Comparison of ENCODE assay signal across 8 cellular contexts in genomic region chr20:59006167-59006863, GRCh38. TPM values are rescaled to one million over a fixed set of nuclear protein-coding genes. Genes with fewer than 3 reads are reported as not detected.
DNase-seq lines count a peak whose midpoint lies in the region; ATAC-seq, FAIRE-seq and TF ChIP-seq lines count a peak whose summit lies in the region.

No MANE protein-coding gene starts in this region.

- BruUV-seq in A673 (replicated peaks; lab: Mats Ljungman, UMichigan), result no TSS peak
- no TSS peak for BruUV-seq in HepG2 (replicated peaks; lab: Mats Ljungman, UMichigan)

- H3K9me3 ChIP-seq in A673 (ENCODE audit: low read depth, low read length, poor library complexity, severe bottlenecking), result no peaks in the 10 kb centered on the region
- H3K9me3 ChIP-seq in breast epithelium, result no peaks in the 10 kb centered on the region
- H3K9me3 ChIP-seq in HepG2 (ENCODE audit: low read length), result no peaks in the 10 kb centered on the region
- H3K9me3 ChIP-seq in transverse colon, result no peaks in the 10 kb centered on the region

- H3K27ac ChIP-seq in A673 (ENCODE audit: low read depth, low read length, poor library complexity, severe bottlenecking), result no peak overlapping the region
- H3K27ac ChIP-seq in breast epithelium, result peak overlapping the region; percentile 93
- H3K27ac ChIP-seq in HepG2 (ENCODE audit: extremely low read length, insufficient read depth, low read length), result peak overlapping the region; percentile 3
- peak overlapping the region; percentile 88 to 95 (median 91) for H3K27ac ChIP-seq in transverse colon

- peak; percentile 27 for ATAC-seq in HepG2

- H4K20me1 ChIP-seq in HepG2 (ENCODE audit: insufficient read depth, low read length), result no peaks in the 10 kb centered on the region

- H3K4me3 ChIP-seq in A673 (ENCODE audit: low read depth, low read length, poor library complexity, severe bottlenecking) (peak overlapping the region; percentile 25), breast epithelium (peak overlapping the region; percentile 81 to 86 (median 85)), HepG2 (replicated peaks in 1 of 3; ENCODE audit: insufficient read depth in 1 of 3, low read depth in 2 of 3, low read length in 3 of 3) (peak overlapping the region in 1 of 3 experiments; percentile 73; a peak in 1 of 6 replicates), transverse colon (peak overlapping the region; percentile 63 to 89 (median 80))

- CTCF ChIA-PET in A673 (lab: Charles Lee), result no interaction called here
- CTCF ChIA-PET in HepG2 (lab: Yijun Ruan, JAX; ENCODE audit: low intra/inter-chr PET ratio, low total read pairs), result no interaction called here

- no peak overlapping the region for H3K9ac ChIP-seq in HepG2 (ENCODE audit: insufficient read depth, low read depth, low read length)

- intact Hi-C loops in A673 (cut with micrococcal nuclease; ENCODE audit: unreplicated experiment), result no loop called here
- intact Hi-C loops in breast epithelium (cut with DNase I; ENCODE audit: low total_unique reads), result no loop called here
- intact Hi-C loops in HepG2 (cut with micrococcal nuclease; ENCODE audit: unreplicated experiment), result no loop called here
- intact Hi-C loops in transverse colon (cut with DNase I; ENCODE audit: low total_unique reads), result no loop called here

- H3K79me2 ChIP-seq in HepG2 (ENCODE audit: insufficient read depth, low read length), result no peaks in the 10 kb centered on the region

- TF ChIP-seq EP300 in HepG2 (IDR thresholded peaks at IDR 0.05; ENCODE audit: low read depth in 2 of 2, low read length in 2 of 2) (no peak), HepG2 (CRISPR knock-in tag; IDR thresholded peaks at IDR 0.05; ENCODE audit: borderline replicate concordance) (no peak), transverse colon (IDR thresholded peaks at IDR 0.05; ENCODE audit: low read depth) (no peak)

- WGBS in HepG2 (ENCODE audit: low lambda C conversion rate), result 68% methylated on average over 22 of the region's 29 CpGs
- WGBS in transverse colon (ENCODE audit: low coverage in 1 of 2), 2 donors, result 14% methylated on average over 27 of the region's 29 CpGs; no CpG with 5 or more reads in 1 of the 2 donors

- TF ChIP-seq CTCF in A673 (conservative IDR thresholded peaks at IDR 0.05; ENCODE audit: low read depth, low read length), result no peak
- no peak for TF ChIP-seq CTCF in breast epithelium (IDR thresholded peaks at IDR 0.05)
- no peak for TF ChIP-seq CTCF in HepG2 (CRISPR knock-in tag; IDR thresholded peaks at IDR 0.05)
- TF ChIP-seq CTCF in transverse colon (IDR thresholded peaks at IDR 0.05), result no peak

- H3K27me3 ChIP-seq in A673 (replicated peaks; ENCODE audit: insufficient read depth, low read depth, low read length, poor library complexity), result no peaks in the 10 kb centered on the region
- H3K27me3 ChIP-seq in breast epithelium, result no peaks in the 10 kb centered on the region
- H3K27me3 ChIP-seq in HepG2 (ENCODE audit: control insufficient read depth in 1 of 2, insufficient read depth in 2 of 2, low read length in 2 of 2), result peaks cover 2 to 27% of the 10 kb centered on the region in 2 experiments
- H3K27me3 ChIP-seq in transverse colon, result no peaks in the 10 kb centered on the region

- POLR2A ChIA-PET in A673 (lab: Charles Lee; ENCODE audit: low non-redundant PET) (no interaction called here), HepG2 (lab: Yijun Ruan, JAX) (interaction anchor here (1.0 to 2.1 kb wide), 2 partner anchors 10 to 26 kb away, joined by 3 to 9 read pairs; partner anchors contain the start of gene ATP5F1E)

- in situ Hi-C loops in HepG2 (cut with HindIII; ENCODE audit: extremely low pct_ligation_motif_present, low pct_unique_long_range_greater_than_20kb), result no loop called here
- in situ Hi-C loops in transverse colon (cut with MboI; ENCODE audit: low pct_ligation_motif_present in 1 of 4, low pct_unique_long_range_greater_than_20kb in 1 of 4, low sequenced_read_pairs in 3 of 4), result no loop called here

- H2AFZ ChIP-seq in HepG2 (ENCODE audit: low read length), result no peak overlapping the region

- no peak; the same call in 1 of the 2 replicates for TF ChIP-seq RAD21 in HepG2 (CRISPR knock-in tag; IDR thresholded peaks at IDR 0.05)

- H3K36me3 ChIP-seq in A673 (ENCODE audit: insufficient read depth, low read length, poor library complexity, severe bottlenecking) (no peaks in the 10 kb centered on the region), breast epithelium (no peaks in the 10 kb centered on the region), HepG2 (replicated peaks in 1 of 2; ENCODE audit: control insufficient read depth in 1 of 2, insufficient read depth in 2 of 2, low read length in 2 of 2) (no peaks in the 10 kb centered on the region), transverse colon (peaks cover 0 to 5% (median 0%) of the 10 kb centered on the region in 4 donors)

- DNase-seq in A673 (ENCODE audit: low spot score), result no peak
- DNase-seq in HK-2 (ENCODE audit: unreplicated experiment), result peak; percentile 56
- DNase-seq in breast epithelium (ENCODE audit: low spot score in 2 of 2), result peak in 1 of 2 donors; percentile 55
- no peak for DNase-seq in HepG2 (ENCODE audit: low spot score)
- DNase-seq in transverse colon, result peak; percentile 56
- no peak for DNase-seq in NCI-H2227 treated with DMSO at 0.1 percent for 48 hours (lab: John Stamatoyannopoulos, UW)
- no peak for DNase-seq in T1000 (lab: John Stamatoyannopoulos, UW)
- no peak for DNase-seq in NCI-H128 (lab: John Stamatoyannopoulos, UW; ENCODE audit: unreplicated experiment)

- peak overlapping the region; percentile 90 for H3K4me2 ChIP-seq in HepG2 (ENCODE audit: low read depth, low read length)

- TF ChIP-seq POLR2A in breast epithelium (IDR thresholded peaks at IDR 0.05), result no peak
- TF ChIP-seq POLR2A in HepG2 (IDR thresholded peaks at IDR 0.05; ENCODE audit: insufficient read depth in 1 of 2, low read depth in 2 of 2, low read length in 2 of 2), result no peak
- TF ChIP-seq POLR2A in transverse colon (IDR thresholded peaks at IDR 0.05), result peak; percentile 11

- H3K4me1 ChIP-seq in A673 (ENCODE audit: insufficient read depth, low read length, poor library complexity, severe bottlenecking), result peaks cover 8% of the 10 kb centered on the region
- H3K4me1 ChIP-seq in breast epithelium, result peaks cover 19 to 28% of the 10 kb centered on the region in 2 donors
- H3K4me1 ChIP-seq in HepG2 (ENCODE audit: insufficient read depth, low read length), result peaks cover 93% of the 10 kb centered on the region
- H3K4me1 ChIP-seq in transverse colon, result peaks cover 28 to 50% (median 33%) of the 10 kb centered on the region in 4 donors

- no peak for FAIRE-seq in HepG2 (lab: Jason Lieb, UNC)

RNA-seq across cellular contexts. Expression of gene CTSZ, which starts 0.7 kb away (rescaled TPM):
- total RNA-seq in A673 (2021) (1.2 and 1.4 TPM in 2 replicates), breast epithelium (100 to 1,000 TPM; 135 to 238 (median 181) TPM), HepG2 (2016; rRNA removed; fragmentation: Illumina TruSeq; extraction: Trizol) (not detected in 2 replicates), transverse colon (100 to 1,000 TPM in 3 of 4 donors, 10 to 100 TPM in 1; 61.9 to 246 (median 226) TPM)
- total RNA-seq in HepG2 (2016; cell fraction: cytosol; rRNA removed; fragmentation: Illumina TruSeq; extraction: Trizol; ENCODE audit: low read depth), result not detected in 2 replicates
- total RNA-seq in HepG2 (2016; cell fraction: insoluble cytoplasmic fraction; rRNA removed; fragmentation: Illumina TruSeq; extraction: Trizol), result not detected in 2 replicates
- total RNA-seq in HepG2 (2016; cell fraction: membrane; rRNA removed; fragmentation: Illumina TruSeq; extraction: Trizol), result not detected in 2 replicates
- total RNA-seq in HepG2 (2016; cell fraction: nucleus; rRNA removed; fragmentation: Illumina TruSeq; extraction: Trizol), result not detected in 2 replicates
- 0.33 and 0.46 TPM in 2 replicates for polyA plus RNA-seq in HepG2 (2011; rRNA removed)
- polyA plus RNA-seq in HepG2 (2011; cell fraction: cytosol; rRNA removed), result 0.28 and 0.36 TPM in 2 replicates
- polyA plus RNA-seq in HepG2 (2011; cell fraction: nucleus; rRNA removed), result 0.23 and 0.59 TPM in 2 replicates
- polyA plus RNA-seq in HepG2 (2012), result 0.47 and 0.52 TPM in 2 replicates
- not detected in 2 replicates for polyA plus RNA-seq in HepG2 (2016; cell fraction: cytosol; fragmentation: Illumina TruSeq; extraction: Trizol; ENCODE audit: low read depth)
- not detected in 2 replicates for polyA plus RNA-seq in HepG2 (2016; cell fraction: insoluble cytoplasmic fraction; fragmentation: Illumina TruSeq; extraction: Trizol; ENCODE audit: low read depth)
- not detected in 2 replicates for polyA plus RNA-seq in HepG2 (2016; cell fraction: membrane; fragmentation: Illumina TruSeq; extraction: Trizol; ENCODE audit: low read depth)
- polyA plus RNA-seq in HepG2 (2016; cell fraction: nucleus; fragmentation: Illumina TruSeq; extraction: Trizol; ENCODE audit: insufficient read depth, low read depth), result not detected in 2 replicates
- polyA minus RNA-seq in HepG2 (2011; rRNA and poly(A)+ RNA removed; ENCODE audit: low replicate concordance), result 0.10 and 114 TPM in 2 replicates
- 0.70 TPM in 1 of 2 replicates, not detected in the other for polyA minus RNA-seq in HepG2 (2011; cell fraction: cytosol; rRNA and poly(A)+ RNA removed)
- polyA minus RNA-seq in HepG2 (2011; cell fraction: nucleus; rRNA and poly(A)+ RNA removed), result 1.0 TPM in 1 of 2 replicates, not detected in the other

RNA-seq across cellular contexts. Expression of gene TUBB1, which starts 12.9 kb away (rescaled TPM):
- total RNA-seq in A673 (2021), result not detected in 2 replicates
- under 1 TPM in 1 of 3 donors, not detected in 2; 0.16 TPM for total RNA-seq in breast epithelium
- total RNA-seq in HepG2 (2016; rRNA removed; fragmentation: Illumina TruSeq; extraction: Trizol), result 0.11 and 0.17 TPM in 2 replicates
- total RNA-seq in HepG2 (2016; cell fraction: cytosol; rRNA removed; fragmentation: Illumina TruSeq; extraction: Trizol; ENCODE audit: low read depth), result not detected in 2 replicates
- 0.17 and 0.25 TPM in 2 replicates for total RNA-seq in HepG2 (2016; cell fraction: insoluble cytoplasmic fraction; rRNA removed; fragmentation: Illumina TruSeq; extraction: Trizol)
- total RNA-seq in HepG2 (2016; cell fraction: membrane; rRNA removed; fragmentation: Illumina TruSeq; extraction: Trizol), result 0.07 TPM in 1 of 2 replicates, not detected in the other
- total RNA-seq in HepG2 (2016; cell fraction: nucleus; rRNA removed; fragmentation: Illumina TruSeq; extraction: Trizol), result 0.09 and 0.16 TPM in 2 replicates
- polyA plus RNA-seq in HepG2 (2011; rRNA removed), result 51.5 and 57.6 TPM in 2 replicates
- polyA plus RNA-seq in HepG2 (2011; cell fraction: cytosol; rRNA removed), result 32.3 and 32.4 TPM in 2 replicates
- polyA plus RNA-seq in HepG2 (2011; cell fraction: nucleus; rRNA removed), result 71.8 and 73.9 TPM in 2 replicates
- polyA plus RNA-seq in HepG2 (2012), result 7.2 and 22.3 TPM in 2 replicates
- polyA plus RNA-seq in HepG2 (2016; cell fraction: cytosol; fragmentation: Illumina TruSeq; extraction: Trizol; ENCODE audit: low read depth), result 0.03 TPM in 1 of 2 replicates, not detected in the other
- polyA plus RNA-seq in HepG2 (2016; cell fraction: insoluble cytoplasmic fraction; fragmentation: Illumina TruSeq; extraction: Trizol; ENCODE audit: low read depth), result 0.23 and 0.33 TPM in 2 replicates
- 0.05 and 0.07 TPM in 2 replicates for polyA plus RNA-seq in HepG2 (2016; cell fraction: membrane; fragmentation: Illumina TruSeq; extraction: Trizol; ENCODE audit: low read depth)
- polyA plus RNA-seq in HepG2 (2016; cell fraction: nucleus; fragmentation: Illumina TruSeq; extraction: Trizol; ENCODE audit: insufficient read depth, low read depth), result 0.33 and 0.59 TPM in 2 replicates
- polyA minus RNA-seq in HepG2 (2011; rRNA and poly(A)+ RNA removed; ENCODE audit: low replicate concordance), result 47.0 TPM in 1 of 2 replicates, not detected in the other
- 17.2 and 17.4 TPM in 2 replicates for polyA minus RNA-seq in HepG2 (2011; cell fraction: cytosol; rRNA and poly(A)+ RNA removed)
- polyA minus RNA-seq in HepG2 (2011; cell fraction: nucleus; rRNA and poly(A)+ RNA removed), result 20.1 and 23.4 TPM in 2 replicates
- total RNA-seq in transverse colon, result not detected

RNA-seq across cellular contexts. Expression of gene NELFCD, which starts 25.3 kb away (rescaled TPM):
- 164 and 174 TPM in 2 replicates for total RNA-seq in A673 (2021)
- total RNA-seq in breast epithelium, result 10 to 100 TPM; 50.1 to 78.7 (median 77.7) TPM
- total RNA-seq in HepG2 (2016; rRNA removed; fragmentation: Illumina TruSeq; extraction: Trizol), result 159 and 160 TPM in 2 replicates
- 40.4 and 47.8 TPM in 2 replicates for total RNA-seq in HepG2 (2016; cell fraction: cytosol; rRNA removed; fragmentation: Illumina TruSeq; extraction: Trizol; ENCODE audit: low read depth)
- total RNA-seq in HepG2 (2016; cell fraction: insoluble cytoplasmic fraction; rRNA removed; fragmentation: Illumina TruSeq; extraction: Trizol), result 132 and 155 TPM in 2 replicates
- 73.6 and 76.0 TPM in 2 replicates for total RNA-seq in HepG2 (2016; cell fraction: membrane; rRNA removed; fragmentation: Illumina TruSeq; extraction: Trizol)
- 124 and 141 TPM in 2 replicates for total RNA-seq in HepG2 (2016; cell fraction: nucleus; rRNA removed; fragmentation: Illumina TruSeq; extraction: Trizol)
- 168 and 203 TPM in 2 replicates for polyA plus RNA-seq in HepG2 (2011; rRNA removed)
- 156 and 174 TPM in 2 replicates for polyA plus RNA-seq in HepG2 (2011; cell fraction: cytosol; rRNA removed)
- 553 and 648 TPM in 2 replicates for polyA plus RNA-seq in HepG2 (2011; cell fraction: nucleus; rRNA removed)
- 143 and 173 TPM in 2 replicates for polyA plus RNA-seq in HepG2 (2012)
- 31.7 and 32.2 TPM in 2 replicates for polyA plus RNA-seq in HepG2 (2016; cell fraction: cytosol; fragmentation: Illumina TruSeq; extraction: Trizol; ENCODE audit: low read depth)
- polyA plus RNA-seq in HepG2 (2016; cell fraction: insoluble cytoplasmic fraction; fragmentation: Illumina TruSeq; extraction: Trizol; ENCODE audit: low read depth), result 140 and 169 TPM in 2 replicates
- polyA plus RNA-seq in HepG2 (2016; cell fraction: membrane; fragmentation: Illumina TruSeq; extraction: Trizol; ENCODE audit: low read depth), result 55.0 and 56.1 TPM in 2 replicates
- 254 and 278 TPM in 2 replicates for polyA plus RNA-seq in HepG2 (2016; cell fraction: nucleus; fragmentation: Illumina TruSeq; extraction: Trizol; ENCODE audit: insufficient read depth, low read depth)
- 150 and 192 TPM in 2 replicates for polyA minus RNA-seq in HepG2 (2011; rRNA and poly(A)+ RNA removed; ENCODE audit: low replicate concordance)
- polyA minus RNA-seq in HepG2 (2011; cell fraction: cytosol; rRNA and poly(A)+ RNA removed), result 74.9 and 79.5 TPM in 2 replicates
- polyA minus RNA-seq in HepG2 (2011; cell fraction: nucleus; rRNA and poly(A)+ RNA removed), result 224 and 244 TPM in 2 replicates
- 10 to 100 TPM; 43.7 to 68.1 (median 55.1) TPM for total RNA-seq in transverse colon

RNA-seq across cellular contexts. Expression of gene ATP5F1E, which starts 25.8 kb away (rescaled TPM):
- total RNA-seq in A673 (2021) (73.7 and 76.8 TPM in 2 replicates), breast epithelium (10 to 100 TPM; 25.6 to 36.4 (median 31.4) TPM), HepG2 (2016; rRNA removed; fragmentation: Illumina TruSeq; extraction: Trizol) (134 and 163 TPM in 2 replicates), transverse colon (10 to 100 TPM in 3 of 4 donors, 1 to 10 TPM in 1; 7.2 to 33.0 (median 25.8) TPM)
- 136 and 187 TPM in 2 replicates for total RNA-seq in HepG2 (2016; cell fraction: cytosol; rRNA removed; fragmentation: Illumina TruSeq; extraction: Trizol; ENCODE audit: low read depth)
- total RNA-seq in HepG2 (2016; cell fraction: insoluble cytoplasmic fraction; rRNA removed; fragmentation: Illumina TruSeq; extraction: Trizol), result 135 and 172 TPM in 2 replicates
- 188 and 230 TPM in 2 replicates for total RNA-seq in HepG2 (2016; cell fraction: membrane; rRNA removed; fragmentation: Illumina TruSeq; extraction: Trizol)
- total RNA-seq in HepG2 (2016; cell fraction: nucleus; rRNA removed; fragmentation: Illumina TruSeq; extraction: Trizol), result 74.5 and 76.2 TPM in 2 replicates
- polyA plus RNA-seq in HepG2 (2011; rRNA removed), result 99.9 and 121 TPM in 2 replicates
- 40.4 and 46.7 TPM in 2 replicates for polyA plus RNA-seq in HepG2 (2011; cell fraction: cytosol; rRNA removed)
- 11.8 and 17.3 TPM in 2 replicates for polyA plus RNA-seq in HepG2 (2011; cell fraction: nucleus; rRNA removed)
- polyA plus RNA-seq in HepG2 (2012), result 85.8 and 145 TPM in 2 replicates
- 146 and 191 TPM in 2 replicates for polyA plus RNA-seq in HepG2 (2016; cell fraction: cytosol; fragmentation: Illumina TruSeq; extraction: Trizol; ENCODE audit: low read depth)
- polyA plus RNA-seq in HepG2 (2016; cell fraction: insoluble cytoplasmic fraction; fragmentation: Illumina TruSeq; extraction: Trizol; ENCODE audit: low read depth), result 167 and 175 TPM in 2 replicates
- 151 and 201 TPM in 2 replicates for polyA plus RNA-seq in HepG2 (2016; cell fraction: membrane; fragmentation: Illumina TruSeq; extraction: Trizol; ENCODE audit: low read depth)
- 88.7 and 95.7 TPM in 2 replicates for polyA plus RNA-seq in HepG2 (2016; cell fraction: nucleus; fragmentation: Illumina TruSeq; extraction: Trizol; ENCODE audit: insufficient read depth, low read depth)
- 19.0 and 25.4 TPM in 2 replicates for polyA minus RNA-seq in HepG2 (2011; rRNA and poly(A)+ RNA removed; ENCODE audit: low replicate concordance)
- 21.2 and 23.6 TPM in 2 replicates for polyA minus RNA-seq in HepG2 (2011; cell fraction: cytosol; rRNA and poly(A)+ RNA removed)
- 61.4 and 62.2 TPM in 2 replicates for polyA minus RNA-seq in HepG2 (2011; cell fraction: nucleus; rRNA and poly(A)+ RNA removed)

RNA-seq across cellular contexts. Expression of gene PRELID3B, which starts 36.3 kb away (rescaled TPM):
- total RNA-seq in A673 (2021) (81.9 and 83.4 TPM in 2 replicates), breast epithelium (10 to 100 TPM; 43.7 to 55.4 (median 52.4) TPM), HepG2 (2016; rRNA removed; fragmentation: Illumina TruSeq; extraction: Trizol) (42.6 and 59.8 TPM in 2 replicates), transverse colon (100 to 1,000 TPM in 2 of 4 donors, 10 to 100 TPM in 2; 25.3 to 119 (median 67.8) TPM)
- 19.8 and 23.7 TPM in 2 replicates for total RNA-seq in HepG2 (2016; cell fraction: cytosol; rRNA removed; fragmentation: Illumina TruSeq; extraction: Trizol; ENCODE audit: low read depth)
- 40.7 and 62.3 TPM in 2 replicates for total RNA-seq in HepG2 (2016; cell fraction: insoluble cytoplasmic fraction; rRNA removed; fragmentation: Illumina TruSeq; extraction: Trizol)
- total RNA-seq in HepG2 (2016; cell fraction: membrane; rRNA removed; fragmentation: Illumina TruSeq; extraction: Trizol), result 47.0 and 50.1 TPM in 2 replicates
- total RNA-seq in HepG2 (2016; cell fraction: nucleus; rRNA removed; fragmentation: Illumina TruSeq; extraction: Trizol), result 15.4 and 21.0 TPM in 2 replicates
- polyA plus RNA-seq in HepG2 (2011; rRNA removed), result 19.5 and 23.3 TPM in 2 replicates
- 7.1 and 11.2 TPM in 2 replicates for polyA plus RNA-seq in HepG2 (2011; cell fraction: cytosol; rRNA removed)
- 6.0 and 7.6 TPM in 2 replicates for polyA plus RNA-seq in HepG2 (2011; cell fraction: nucleus; rRNA removed)
- 17.6 and 21.3 TPM in 2 replicates for polyA plus RNA-seq in HepG2 (2012)
- polyA plus RNA-seq in HepG2 (2016; cell fraction: cytosol; fragmentation: Illumina TruSeq; extraction: Trizol; ENCODE audit: low read depth), result 16.2 and 20.1 TPM in 2 replicates
- polyA plus RNA-seq in HepG2 (2016; cell fraction: insoluble cytoplasmic fraction; fragmentation: Illumina TruSeq; extraction: Trizol; ENCODE audit: low read depth), result 46.4 and 46.8 TPM in 2 replicates
- polyA plus RNA-seq in HepG2 (2016; cell fraction: membrane; fragmentation: Illumina TruSeq; extraction: Trizol; ENCODE audit: low read depth), result 29.0 and 30.9 TPM in 2 replicates
- polyA plus RNA-seq in HepG2 (2016; cell fraction: nucleus; fragmentation: Illumina TruSeq; extraction: Trizol; ENCODE audit: insufficient read depth, low read depth), result 22.7 and 25.0 TPM in 2 replicates
- 35.2 and 278 TPM in 2 replicates for polyA minus RNA-seq in HepG2 (2011; rRNA and poly(A)+ RNA removed; ENCODE audit: low replicate concordance)
- 23.0 and 32.6 TPM in 2 replicates for polyA minus RNA-seq in HepG2 (2011; cell fraction: cytosol; rRNA and poly(A)+ RNA removed)
- 9.5 and 14.8 TPM in 2 replicates for polyA minus RNA-seq in HepG2 (2011; cell fraction: nucleus; rRNA and poly(A)+ RNA removed)

Comparison
In these comparisons a context has a peak if more than half of its experiments do, and no peak if none do; other contexts are left out.
1. DNase-seq: peak in HK-2 (single experiment) and transverse colon (single experiment); none in A673 (single experiment), HepG2 (single experiment), NCI-H2227 treated with DMSO at 0.1 percent for 48 hours (single experiment), T1000 (single experiment) and NCI-H128 (single experiment).
2. RNA of gene CTSZ, which starts 0.7 kb away (total RNA-seq): 61.9 to 246 TPM in transverse colon and 135 to 238 TPM in breast epithelium; 1.2 to 1.4 TPM in A673 and not detected in HepG2; every median in the first group is over 10 times any median in the second.